Comparison of ENCODE assay signal across 8 cellular contexts in genomic region chr5:140556438-140556837, GRCh38. TPM values are rescaled to one million over a fixed set of nuclear protein-coding genes. Genes with fewer than 3 reads are reported as not detected.
DNase-seq lines count a peak whose midpoint lies in the region; ATAC-seq and TF ChIP-seq lines count a peak whose summit lies in the region.

No MANE protein-coding gene starts in this region.

- peaks cover 8 to 39% (median 11%) of the 10 kb centered on the region in 3 donors for H3K4me1 ChIP-seq in gastroesophageal sphincter

- WGBS in gastroesophageal sphincter (ENCODE audit: low coverage in 1 of 2), 2 donors = 6 to 8% methylated on average over 5 to 6 of the region's 6 CpGs

- H3K27ac Mint-ChIP-seq in T-helper 17 cell = peak overlapping the region; percentile 95
- peak overlapping the region; percentile 90 for H3K27ac Mint-ChIP-seq in stimulated activated memory B cell treated with anti-CD40 and anti-IgM and Interleukin-4, amounts not matched to agents 10 μg/mL and 1 μg/mL and 100 μg/mL, for 72 hours

- H3K27ac ChIP-seq in gastroesophageal sphincter = peak overlapping the region in 2 of 4 donors; percentile 89 to 91

- H3K9me3 ChIP-seq in T-helper 17 cell (ENCODE audit: control insufficient read depth, low read length, poor library complexity, severe bottlenecking) (no peaks in the 10 kb centered on the region), gastroesophageal sphincter (no peaks in the 10 kb centered on the region)

- H3K27me3 Mint-ChIP-seq in T-helper 17 cell = no peaks in the 10 kb centered on the region
- H3K27me3 Mint-ChIP-seq in stimulated activated memory B cell treated with anti-CD40 and anti-IgM and Interleukin-4, amounts not matched to agents 10 μg/mL and 1 μg/mL and 100 μg/mL, for 72 hours = no peaks in the 10 kb centered on the region

- H3K4me1 Mint-ChIP-seq in T-helper 17 cell = peaks cover 64% of the 10 kb centered on the region
- H3K4me1 Mint-ChIP-seq in stimulated activated memory B cell treated with anti-CD40 and anti-IgM and Interleukin-4, amounts not matched to agents 10 μg/mL and 1 μg/mL and 100 μg/mL, for 72 hours = peaks cover 57% of the 10 kb centered on the region

- DNase-seq in NCI-H2029 (lab: John Stamatoyannopoulos, UW) = peak; percentile 18
- DNase-seq in NCI-H2029 treated with DMSO at 0.1 percent for 48 hours (lab: John Stamatoyannopoulos, UW) = no peak
- no peak for DNase-seq in T-helper 17 cell
- no peak for DNase-seq in NCI-H2171 treated with DMSO at 0.1 percent for 48 hours (lab: John Stamatoyannopoulos, UW)
- no peak for DNase-seq in stimulated activated CD4-positive, alpha-beta T cell treated with anti-CD3 and anti-CD28 coated beads, Interleukin-4, amount 100 ng/mL, for 1 hour

- H3K27me3 ChIP-seq in gastroesophageal sphincter = no peaks in the 10 kb centered on the region

- H3K9me3 Mint-ChIP-seq in stimulated activated memory B cell treated with anti-CD40 and anti-IgM and Interleukin-4, amounts not matched to agents 10 μg/mL and 1 μg/mL and 100 μg/mL, for 72 hours = no peaks in the 10 kb centered on the region

- TF ChIP-seq EP300 in gastroesophageal sphincter (IDR thresholded peaks at IDR 0.05) = no peak

- ATAC-seq in T-helper 17 cell (peak; percentile 35), gastroesophageal sphincter (no peak), GM18868 (IDR thresholded peaks at IDR 0.05; ENCODE audit: unreplicated experiment) (no peak)
- no peak for ATAC-seq in stimulated activated memory B cell treated with anti-CD40 and anti-IgM and Interleukin-4, amounts not matched to agents 10 μg/mL and 1 μg/mL and 100 μg/mL, for 72 hours

- peak overlapping the region; percentile 92 for H3K4me3 Mint-ChIP-seq in T-helper 17 cell
- peak overlapping the region; percentile 89 for H3K4me3 Mint-ChIP-seq in stimulated activated memory B cell treated with anti-CD40 and anti-IgM and Interleukin-4, amounts not matched to agents 10 μg/mL and 1 μg/mL and 100 μg/mL, for 72 hours

- no peak for TF ChIP-seq CTCF in gastroesophageal sphincter (IDR thresholded peaks at IDR 0.05)

- no peak for TF ChIP-seq POLR2A in gastroesophageal sphincter (IDR thresholded peaks at IDR 0.05)

- H3K36me3 Mint-ChIP-seq in T-helper 17 cell (ENCODE audit: low read depth) = peaks cover 3% of the 10 kb centered on the region
- peaks cover 53% of the 10 kb centered on the region for H3K36me3 Mint-ChIP-seq in stimulated activated memory B cell treated with anti-CD40 and anti-IgM and Interleukin-4, amounts not matched to agents 10 μg/mL and 1 μg/mL and 100 μg/mL, for 72 hours

- peaks cover 0 to 24% of the 10 kb centered on the region in 2 donors for H3K36me3 ChIP-seq in gastroesophageal sphincter

- peak overlapping the region; percentile 77 to 79 for H3K4me3 ChIP-seq in gastroesophageal sphincter

RNA-seq across cellular contexts. Expression of gene SRA1, which starts 0.8 kb away (rescaled TPM):
- total RNA-seq in T-helper 17 cell (10 to 100 TPM; 29.9 to 33.2 TPM), gastroesophageal sphincter (10 to 100 TPM; 17.5 to 29.4 (median 23.2) TPM)

RNA-seq across cellular contexts. Expression of gene APBB3, which starts 8.0 kb away (rescaled TPM):
- 10 to 100 TPM; 47.5 to 59.0 TPM for total RNA-seq in T-helper 17 cell
- total RNA-seq in gastroesophageal sphincter = 10 to 100 TPM in 3 of 4 donors, 1 to 10 TPM in 1; 9.7 to 25.1 (median 17.5) TPM

RNA-seq across cellular contexts. Expression of gene SLC35A4, which starts 8.2 kb away (rescaled TPM):
- total RNA-seq in T-helper 17 cell (10 to 100 TPM; 43.2 to 45.0 TPM), gastroesophageal sphincter (10 to 100 TPM; 24.5 to 52.0 (median 32.7) TPM)

RNA-seq across cellular contexts. Expression of gene EIF4EBP3, which starts 9.0 kb away (rescaled TPM):
- total RNA-seq in T-helper 17 cell = 10 to 100 TPM in 1 of 2 donors, 1 to 10 TPM in 1; 9.1 to 14.0 TPM
- 10 to 100 TPM in 2 of 4 donors, 1 to 10 TPM in 2; 1.8 to 21.5 (median 11.2) TPM for total RNA-seq in gastroesophageal sphincter
